In genomic region chr13:96984061-96984508, GRCh38 we compare ENCODE assay signal across 9 cellular contexts. TPM values are rescaled to one million over a fixed set of nuclear protein-coding genes. Genes with fewer than 3 reads are reported as not detected.
DNase-seq lines count a peak whose midpoint lies in the region; ATAC-seq and TF ChIP-seq lines count a peak whose summit lies in the region.
"Had no signal": no experiment of that assay in that cellular context is flagged by ENCODE, and none has a peak within 500 bp of the region (broad histone marks: within the 10 kb centered on the region; RNA-seq: fewer than 3 reads in every experiment).

No MANE protein-coding gene starts in this region.

- intact Hi-C loops in Caco-2 (cut with micrococcal nuclease; ENCODE audit: unreplicated experiment) = loop anchor here (2.0 kb wide), 1 partner anchor 45 kb away; no protein-coding TSS in a partner anchor
- intact Hi-C loops in gastrocnemius medialis (cut with DNase I; ENCODE audit: low total_unique reads) = no loop called here

- H3K4me3 ChIP-seq in Caco-2 (ENCODE audit: low read depth, low read length) (no peak overlapping the region), Peyer's patch (peak overlapping the region in 1 of 4 donors; percentile 19), gastrocnemius medialis (peak overlapping the region in 3 of 4 donors; percentile 0 to 16 (median 7))

- in situ Hi-C loops in gastrocnemius medialis (cut with MboI; ENCODE audit: low sequenced_read_pairs in 4 of 4) = no loop called here

- DNase-seq in Caco-2 (peak; percentile 75 to 77), GM19238 (ENCODE audit: insufficient read length, low spot score) (peak; percentile 34), Peyer's patch (peak in 2 of 3 donors; percentile 59 to 65), foreskin keratinocyte (peak; percentile 44 to 72), gastrocnemius medialis (no peak), occipital lobe (lab: John Stamatoyannopoulos, UW) (no peak), anterior cingulate cortex (lab: John Stamatoyannopoulos, UW) (no peak)

- H3K27me3 Mint-ChIP-seq in Caco-2 (ENCODE audit: insufficient read depth, unreplicated experiment) = peaks cover 10% of the 10 kb centered on the region
- H3K27me3 Mint-ChIP-seq: IgD-negative memory B cell had no signal

- H3K27ac Mint-ChIP-seq in Caco-2 (ENCODE audit: unreplicated experiment) = peak overlapping the region; percentile 16
- H3K27ac Mint-ChIP-seq: IgD-negative memory B cell had no signal

- peaks cover 10% of the 10 kb centered on the region for H3K9me3 Mint-ChIP-seq in Caco-2 (ENCODE audit: unreplicated experiment)

- H3K36me3 ChIP-seq in Caco-2 (ENCODE audit: control insufficient read depth, insufficient read depth, low read length) (no peaks in the 10 kb centered on the region), Peyer's patch (no peaks in the 10 kb centered on the region), gastrocnemius medialis (no peaks in the 10 kb centered on the region)

- H3K9me3 ChIP-seq in Caco-2 = peaks cover 4% of the 10 kb centered on the region; the same call in 1 of the 2 replicates
- H3K9me3 ChIP-seq in Peyer's patch = no peaks in the 10 kb centered on the region
- no peaks in the 10 kb centered on the region for H3K9me3 ChIP-seq in gastrocnemius medialis

- H3K4me1 ChIP-seq in Caco-2 (no peaks in the 10 kb centered on the region), Peyer's patch (no peaks in the 10 kb centered on the region), foreskin keratinocyte (no peaks in the 10 kb centered on the region), gastrocnemius medialis (peaks cover 0 to 8% of the 10 kb centered on the region in 2 donors)

- H3K27me3 ChIP-seq in Caco-2 (replicated peaks; ENCODE audit: control insufficient read depth, insufficient read depth, low read length) = no peaks in the 10 kb centered on the region; the same call in 1 of the 2 replicates
- H3K27me3 ChIP-seq in Peyer's patch = no peaks in the 10 kb centered on the region
- no peaks in the 10 kb centered on the region for H3K27me3 ChIP-seq in foreskin keratinocyte
- no peaks in the 10 kb centered on the region for H3K27me3 ChIP-seq in gastrocnemius medialis

- CTCF ChIA-PET in Caco-2 (lab: Charles Lee) = interaction anchor here (0.5 to 1.1 kb wide), 7 partner anchors 16 to 360 kb away, joined by 3 to 8 read pairs (median 4); no protein-coding TSS in a partner anchor

- peak overlapping the region; percentile 62 for H3K4me3 Mint-ChIP-seq in Caco-2 (ENCODE audit: unreplicated experiment)

- peak; percentile 32 to 38 for TF ChIP-seq CTCF in Caco-2 (IDR thresholded peaks at IDR 0.05; ENCODE audit: insufficient read depth in 1 of 2, low read depth in 1 of 2, low read length in 1 of 2, severe bottlenecking in 1 of 2, unreplicated experiment in 1 of 2)
- TF ChIP-seq CTCF in Peyer's patch (IDR thresholded peaks at IDR 0.05) = peak in 3 of 6 experiments; percentile 34 to 49 (median 43)
- peak; percentile 33 for TF ChIP-seq CTCF in foreskin keratinocyte (conservative IDR thresholded peaks at IDR 0.05)
- peak in 1 of 5 experiments; percentile 6 for TF ChIP-seq CTCF in gastrocnemius medialis (IDR thresholded peaks at IDR 0.05 in 4 of 5, conservative IDR thresholded peaks at IDR 0.05 in 1 of 5)

- ATAC-seq in HG03139 (IDR thresholded peaks at IDR 0.05; ENCODE audit: unreplicated experiment) (peak; percentile 98), foreskin keratinocyte (peak; percentile 99), gastrocnemius medialis (peak; percentile 51 to 66)

- no TSS peak for BruUV-seq in Caco-2 (replicated peaks; lab: Mats Ljungman, UMichigan)

- H3K27ac ChIP-seq in Peyer's patch (peak overlapping the region in 2 of 4 donors; percentile 33 to 63), foreskin keratinocyte (no peak overlapping the region), gastrocnemius medialis (peak overlapping the region; percentile 42 to 65 (median 56))

- peaks cover 6% of the 10 kb centered on the region for H3K36me3 Mint-ChIP-seq in Caco-2 (ENCODE audit: insufficient read depth, unreplicated experiment)
- H3K36me3 Mint-ChIP-seq: IgD-negative memory B cell had no signal

- POLR2A ChIA-PET in Caco-2 (lab: Charles Lee) = no interaction called here

- H3K4me1 Mint-ChIP-seq in Caco-2 (ENCODE audit: low read depth, unreplicated experiment) = peaks cover 14% of the 10 kb centered on the region

- TF ChIP-seq POLR2A in Peyer's patch (IDR thresholded peaks at IDR 0.05) (peak in 1 of 2 donors; percentile 23), gastrocnemius medialis (IDR thresholded peaks at IDR 0.05) (no peak)

RNA-seq across cellular contexts. Expression of gene OXGR1, which starts 10.2 kb away (rescaled TPM):
- total RNA-seq in Caco-2 (2022) = 0.21 TPM in 1 of 2 replicates, not detected in the other
- 1 to 10 TPM in 2 of 4 donors, not detected in 2; 1.2 to 1.3 TPM for total RNA-seq in Peyer's patch
- not detected in 2 replicates for total RNA-seq in foreskin keratinocyte
- not detected in 2 replicates for polyA plus RNA-seq in foreskin keratinocyte
- under 1 TPM in 2 of 4 donors, not detected in 2; 0.09 to 0.13 TPM for total RNA-seq in gastrocnemius medialis
- total RNA-seq in occipital lobe = not detected
- polyA plus RNA-seq: IgD-negative memory B cell had no signal

Comparison
In these comparisons a context has a peak if more than half of its experiments do, and no peak if none do; other contexts are left out.
1. DNase-seq: peak in Caco-2 (2 of 2), GM19238 (single experiment), Peyer's patch (2 of 3) and foreskin keratinocyte (2 of 2); none in gastrocnemius medialis (0 of 2), occipital lobe (single experiment) and anterior cingulate cortex (0 of 58).
2. Peak in every context shown above with its lines, with median percentiles within 50 percentile points of each other: ATAC-seq.